In the genomic region with DNA sequence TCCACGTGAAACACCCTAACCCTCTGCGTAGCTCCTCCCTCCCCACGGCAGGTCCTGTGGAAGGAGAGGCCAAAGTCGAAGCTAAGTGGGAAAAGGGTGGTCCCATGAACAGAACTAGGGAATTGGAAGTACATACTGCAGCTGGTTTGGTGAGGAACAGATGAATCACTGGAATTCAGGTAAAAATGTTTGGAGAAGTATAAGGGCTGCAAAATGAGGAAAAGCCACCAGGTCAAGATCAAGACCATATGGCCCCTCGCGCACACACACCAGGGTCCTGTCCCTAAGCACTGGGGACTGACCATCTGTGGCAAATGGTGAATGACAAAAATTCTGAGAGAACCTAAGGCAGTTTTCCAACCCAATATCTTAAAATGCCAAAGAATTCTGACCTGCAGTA, we compare ENCODE assay signal across 2 cellular contexts.
TF ChIP-seq lines count a peak whose summit lies in the region.

No MANE protein-coding gene starts in this region.

TF ChIP-seq in HepG2, 621 proteins besides CTCF, POLR2A, EP300 and RAD21:
- TF ChIP-seq, protein P1, sequence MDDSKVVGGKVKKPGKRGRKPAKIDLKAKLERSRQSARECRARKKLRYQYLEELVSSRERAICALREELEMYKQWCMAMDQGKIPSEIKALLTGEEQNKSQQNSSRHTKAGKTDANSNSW (CRISPR knock-in tag; IDR thresholded peaks at IDR 0.05; ENCODE audit: borderline replicate concordance): no peak
- TF ChIP-seq ZNF138 (CRISPR knock-in tag; IDR thresholded peaks at IDR 0.05; ENCODE audit: low read depth): no peak
TF ChIP-seq in HepG2: peak in this region for 0.

TF ChIP-seq in H1, 55 proteins besides CTCF, POLR2A, EP300 and RAD21:
- TF ChIP-seq SIN3A (conservative IDR thresholded peaks at IDR 0.05 in 1 of 2, IDR thresholded peaks at IDR 0.05 in 1 of 2; ENCODE audit: low read depth in 1 of 2, low read length in 2 of 2): no peak
- no peak for TF ChIP-seq POU5F1 (IDR thresholded peaks at IDR 0.05; ENCODE audit: low read depth, low read length)
- TF ChIP-seq JUND (IDR thresholded peaks at IDR 0.05; ENCODE audit: low read length): no peak
- no peak for TF ChIP-seq SRF (IDR thresholded peaks at IDR 0.05; ENCODE audit: low read depth, low read length)
- TF ChIP-seq, protein P2, sequence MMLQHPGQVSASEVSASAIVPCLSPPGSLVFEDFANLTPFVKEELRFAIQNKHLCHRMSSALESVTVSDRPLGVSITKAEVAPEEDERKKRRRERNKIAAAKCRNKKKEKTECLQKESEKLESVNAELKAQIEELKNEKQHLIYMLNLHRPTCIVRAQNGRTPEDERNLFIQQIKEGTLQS (IDR thresholded peaks at IDR 0.05; ENCODE audit: insufficient read depth, low read depth, low read length): no peak
- TF ChIP-seq SP4 (IDR thresholded peaks at IDR 0.05; ENCODE audit: low read length): no peak
- no peak for TF ChIP-seq CBX5 (IDR thresholded peaks at IDR 0.05; ENCODE audit: low read depth, low read length)
- no peak for TF ChIP-seq NRF1 (IDR thresholded peaks at IDR 0.05; ENCODE audit: low read depth, low read length)
- no peak for TF ChIP-seq CEBPB (IDR thresholded peaks at IDR 0.05; ENCODE audit: low read depth, low read length)
- no peak for TF ChIP-seq SP2 (IDR thresholded peaks at IDR 0.05; ENCODE audit: low read length)
- no peak for TF ChIP-seq TCF12 (IDR thresholded peaks at IDR 0.05; ENCODE audit: low read depth, low read length)
